In the genomic region with DNA sequence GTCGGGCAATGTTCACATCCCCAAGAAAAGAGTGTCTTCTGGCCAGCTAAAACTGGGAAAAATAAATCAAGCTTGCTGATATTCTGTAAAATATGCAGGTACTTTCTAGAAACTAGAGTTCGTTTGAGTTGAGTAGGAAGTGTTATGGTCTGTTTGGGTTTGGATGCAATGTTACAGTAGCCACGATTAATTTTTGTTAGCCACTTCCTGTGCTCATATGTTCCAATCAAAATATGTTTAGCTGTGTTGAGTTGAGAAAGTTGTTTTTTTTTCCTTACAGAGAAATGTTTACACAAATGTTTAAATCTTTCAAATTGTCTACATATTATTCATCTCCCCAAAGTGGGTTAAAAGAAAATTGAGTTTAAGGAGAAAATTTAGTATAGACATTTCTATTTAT, we compare ENCODE assay signal across 1 cellular context.
TF ChIP-seq lines count a peak whose summit lies in the region.

No MANE protein-coding gene starts in this region.

TF ChIP-seq in IMR-90, 13 proteins besides CTCF, POLR2A, EP300 and RAD21:
- no peak for TF ChIP-seq ELK1 (IDR thresholded peaks at IDR 0.05; ENCODE audit: borderline replicate concordance, low read depth, low read length)
- TF ChIP-seq FOS (IDR thresholded peaks at IDR 0.05; ENCODE audit: low read depth, low read length) = no peak
- TF ChIP-seq BHLHE40 (IDR thresholded peaks at IDR 0.05; ENCODE audit: low read depth, low read length) = no peak
- TF ChIP-seq RCOR1 (IDR thresholded peaks at IDR 0.05; ENCODE audit: insufficient replicate concordance, low read length) = no peak
- no peak for TF ChIP-seq MAFK (IDR thresholded peaks at IDR 0.05; ENCODE audit: low read depth, low read length)
- TF ChIP-seq CEBPB (IDR thresholded peaks at IDR 0.05; ENCODE audit: low read depth, low read length) = no peak
- TF ChIP-seq SMC3 (IDR thresholded peaks at IDR 0.05; ENCODE audit: low read depth, low read length) = no peak
- TF ChIP-seq MXI1 (IDR thresholded peaks at IDR 0.05; ENCODE audit: borderline replicate concordance, low read depth, low read length) = no peak
TF ChIP-seq in IMR-90: peak in this region for 0.
